11 cellular contexts compared by ENCODE assay signal in genomic region chr4:91207535-91207934, GRCh38.
"Had no signal": no experiment of that assay in that cellular context is flagged by ENCODE, and none has a peak within 500 bp of the region (broad histone marks: within the 10 kb centered on the region; RNA-seq: fewer than 3 reads in every experiment).

No MANE protein-coding gene starts in this region.

- H3K36me3 ChIP-seq: HAP-1 had no signal

- H3K9me3 ChIP-seq: HAP-1 had no signal

- H2AFZ ChIP-seq: GM23248, GM23338 had no signal

- H3K4me2 ChIP-seq: GM23338 had no signal

- ATAC-seq: GM23338, HCT116 had no signal

- H3K27ac ChIP-seq: GM23248 had no signal

- H3K9ac ChIP-seq: GM23248 had no signal

- H3K4me3 ChIP-seq: GM23248, GM23338, HAP-1 had no signal

- FAIRE-seq: H1, H54 had no signal

- DNase-seq: GM23248, GOT3, H7, H9, HCEC 1CT, HFFc6 had no signal

- H3K4me1 ChIP-seq: HAP-1 had no signal
